ENCODE assay signal across 11 cellular contexts in the genomic region with DNA sequence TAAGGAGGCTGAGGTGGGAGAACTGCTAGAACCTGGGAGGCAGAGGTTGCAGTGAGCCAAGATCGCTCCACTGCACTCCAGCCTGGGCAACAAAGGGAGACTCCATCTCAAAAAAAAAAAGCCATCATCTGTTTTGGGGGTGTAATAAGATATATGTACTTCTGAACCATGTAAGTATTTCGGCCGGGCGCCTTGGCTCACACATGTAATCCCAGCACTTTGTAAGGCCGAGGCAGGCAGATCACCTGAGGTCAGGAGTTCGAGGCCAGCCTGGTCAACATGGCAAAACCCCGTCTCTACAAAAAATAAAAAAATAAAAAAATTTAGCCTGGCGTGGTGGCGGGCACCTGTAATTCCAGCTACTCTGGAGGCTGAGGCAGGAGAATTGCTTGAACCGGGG. TPM values are rescaled to one million over a fixed set of nuclear protein-coding genes. Genes with fewer than 3 reads are reported as not detected.
DNase-seq lines count a peak whose midpoint lies in the region; ATAC-seq and TF ChIP-seq lines count a peak whose summit lies in the region.
"Not testable (repeated sequence)": the region's sequence is repeated elsewhere in the genome, so short reads cannot be mapped to it uniquely, and the experiment has no call there.
"Had no signal": no experiment of that assay in that cellular context is flagged by ENCODE, and none has a peak within 500 bp of the region (broad histone marks: within the 10 kb centered on the region; RNA-seq: fewer than 3 reads in every experiment).

No MANE protein-coding gene starts in this region.

- peaks cover 38% of the 10 kb centered on the region for H3K79me2 ChIP-seq in Karpas-422 (ENCODE audit: low read length)

- H3K27me3 ChIP-seq in BLaER1 treated with 17β-estradiol and CSF1 and Interleukin-3, amounts not matched to agents 10 nM and 100 nM; Karpas-422 (ENCODE audit: low read length); gastrocnemius medialis: not testable (repeated sequence)

- intact Hi-C loops in gastrocnemius medialis (cut with DNase I; ENCODE audit: low total_unique reads): loop anchor here (10.0 kb wide), 1 partner anchor 569 kb away; a partner anchor contains a TSS

- not testable (repeated sequence) for H3K9me3 ChIP-seq in BLaER1 treated with 17β-estradiol and CSF1 and Interleukin-3, amounts not matched to agents 10 nM and 100 nM (replicated peaks in 1 of 11); Karpas-422 (ENCODE audit: low read length); gastrocnemius medialis

- not testable (repeated sequence) for H3K9me2 ChIP-seq in Karpas-422 (replicated peaks; ENCODE audit: insufficient read depth, low read length)

- peak overlapping the region; percentile 0 to 90 (median 83); a peak in 20 of 22 replicates for H3K4me2 ChIP-seq in BLaER1 treated with 17β-estradiol and CSF1 and Interleukin-3, amounts not matched to agents 10 nM and 100 nM
- peak overlapping the region; percentile 77 for H3K4me2 ChIP-seq in Karpas-422 (ENCODE audit: low read depth, low read length, poor library complexity, severe bottlenecking)

- peak overlapping the region in 7 of 11 experiments; percentile 1 to 79 (median 61); a peak in 4 of 22 replicates for H3K27ac ChIP-seq in BLaER1 treated with 17β-estradiol and CSF1 and Interleukin-3, amounts not matched to agents 10 nM and 100 nM
- H3K27ac ChIP-seq in Karpas-422 (ENCODE audit: low read length) (peak overlapping the region; percentile 97), RWPE1 (peak overlapping the region; percentile 8; the same call in 1 of the 2 replicates), gastrocnemius medialis (peak overlapping the region; percentile 86 to 97 (median 92))

- peaks cover 2 to 11% (median 4%) of the 10 kb centered on the region in 11 experiments; a peak in 18 of 22 replicates for H4K20me1 ChIP-seq in BLaER1 treated with 17β-estradiol and CSF1 and Interleukin-3, amounts not matched to agents 10 nM and 100 nM
- not testable (repeated sequence) for H4K20me1 ChIP-seq in Karpas-422 (ENCODE audit: insufficient read depth, low read depth, low read length)

- H3K27ac Mint-ChIP-seq in brain: peak overlapping the region in 1 of 5 experiments; percentile 53
- H3K27ac Mint-ChIP-seq in nephron progenitor cell: peak overlapping the region; percentile 68

- H3K27me3 Mint-ChIP-seq in brain; nephron progenitor cell (ENCODE audit: low read depth, poor library complexity): not testable (repeated sequence)

- CTCF ChIA-PET in RWPE1 (lab: Yijun Ruan, JAX): not testable (repeated sequence)

- H3K36me3 Mint-ChIP-seq in brain (peaks cover 31% of the 10 kb centered on the region), nephron progenitor cell (ENCODE audit: low read depth) (peaks cover 18% of the 10 kb centered on the region)

- not testable (repeated sequence) for ATAC-seq in gastrocnemius medialis

- not testable (repeated sequence) for H3K9ac ChIP-seq in BLaER1 treated with 17β-estradiol and CSF1 and Interleukin-3, amounts not matched to agents 10 nM and 100 nM; Karpas-422 (ENCODE audit: low read length)

- peaks cover 69 to 88% (median 79%) of the 10 kb centered on the region in 10 experiments for H3K4me1 ChIP-seq in BLaER1 treated with 17β-estradiol and CSF1 and Interleukin-3, amounts not matched to agents 10 nM and 100 nM
- H3K4me1 ChIP-seq in Karpas-422 (ENCODE audit: low read length) (peaks cover 78% of the 10 kb centered on the region), gastrocnemius medialis (peaks cover 49 to 64% of the 10 kb centered on the region in 2 donors)

- H3K4me1 Mint-ChIP-seq in brain (peaks cover 61% of the 10 kb centered on the region), nephron progenitor cell (peaks cover 38% of the 10 kb centered on the region)

- not testable (repeated sequence) for TF ChIP-seq POLR2A in gastrocnemius medialis (IDR thresholded peaks at IDR 0.05)

- peaks cover 8 to 18% (median 12%) of the 10 kb centered on the region in 11 experiments for H3K36me3 ChIP-seq in BLaER1 treated with 17β-estradiol and CSF1 and Interleukin-3, amounts not matched to agents 10 nM and 100 nM
- not testable (repeated sequence) for H3K36me3 ChIP-seq in Karpas-422 (ENCODE audit: insufficient read depth, low read length); gastrocnemius medialis

- DNase-seq in Karpas-422; RWPE1 (ENCODE audit: low spot score); nephron progenitor cell; gastrocnemius medialis: not testable (repeated sequence)

- H3K4me3 Mint-ChIP-seq in brain: peak overlapping the region in 3 of 5 experiments; percentile 24 to 59 (median 57)
- H3K4me3 Mint-ChIP-seq in nephron progenitor cell: not testable (repeated sequence)

- H2AFZ ChIP-seq in Karpas-422 (ENCODE audit: low read length): not testable (repeated sequence)

- POLR2A ChIA-PET in RWPE1 (lab: Yijun Ruan, JAX; ENCODE audit: low non-redundant PET): not testable (repeated sequence)

- in situ Hi-C loops in gastrocnemius medialis (cut with MboI; ENCODE audit: low sequenced_read_pairs in 4 of 4): loop anchor here in 1 of 4 donors (5.0 kb wide), 1 partner anchor 107 kb away; no protein-coding TSS in a partner anchor

- H3K9me3 Mint-ChIP-seq in brain, nephron progenitor cell: not testable (repeated sequence)

- not testable (repeated sequence) for TF ChIP-seq CTCF in RWPE1 (conservative IDR thresholded peaks at IDR 0.05; ENCODE audit: low read depth); brain (conservative IDR thresholded peaks at IDR 0.05); nephron progenitor cell (IDR thresholded peaks at IDR 0.05); gastrocnemius medialis (IDR thresholded peaks at IDR 0.05 in 4 of 5, conservative IDR thresholded peaks at IDR 0.05 in 1 of 5)

- H3K4me3 ChIP-seq in BLaER1 treated with 17β-estradiol and CSF1 and Interleukin-3, amounts not matched to agents 10 nM and 100 nM; Karpas-422 (ENCODE audit: low read length); gastrocnemius medialis: not testable (repeated sequence)

RNA-seq across cellular contexts. Expression of a gene that starts 3.1 kb away (rescaled TPM):
- total RNA-seq in Karpas-422 (2014; rRNA removed; shearing (Covaris generic); ENCODE audit: low replicate concordance): 57.4 and 62.6 TPM in 2 replicates
- 64.2 TPM for polyA plus RNA-seq in brain (ENCODE audit: insufficient read depth, low read depth, low replicate concordance)
- total RNA-seq in gastrocnemius medialis: 10 to 100 TPM; 49.1 to 67.4 (median 58.3) TPM

RNA-seq across cellular contexts. Expression of a gene that starts 11.8 kb away (rescaled TPM):
- total RNA-seq in Karpas-422 (2014; rRNA removed; shearing (Covaris generic); ENCODE audit: low replicate concordance): 151 and 155 TPM in 2 replicates
- polyA plus RNA-seq in brain (ENCODE audit: insufficient read depth, low read depth, low replicate concordance): 36.8 TPM
- total RNA-seq in gastrocnemius medialis: 10 to 100 TPM; 10.3 to 43.0 (median 20.9) TPM

RNA-seq across cellular contexts. Expression of a gene that starts 36.9 kb away (rescaled TPM):
- total RNA-seq in Karpas-422 (2014; rRNA removed; shearing (Covaris generic); ENCODE audit: low replicate concordance): 0.26 TPM in 1 of 2 replicates, not detected in the other
- polyA plus RNA-seq in brain (ENCODE audit: insufficient read depth, low read depth, low replicate concordance): not detected
- total RNA-seq in gastrocnemius medialis: under 1 TPM in 1 of 4 donors, not detected in 3; 0.40 TPM
- total RNA-seq: CD8-positive, alpha-beta memory T cell; Daoy; G401; HFFc6 had no signal
- polyA plus RNA-seq: A549 had no signal

Comparison
In these comparisons a context has a peak if more than half of its experiments do, and no peak if none do; other contexts are left out.
1. H3K27ac ChIP-seq: peak in every context shown above with its lines; median percentile 97 in Karpas-422; 92 in gastrocnemius medialis; 61 in BLaER1 treated with 17β-estradiol and CSF1 and Interleukin-3, amounts not matched to agents 10 nM and 100 nM; 8 in RWPE1.